Comparison of ENCODE assay signal across 8 cellular contexts in the genomic region with DNA sequence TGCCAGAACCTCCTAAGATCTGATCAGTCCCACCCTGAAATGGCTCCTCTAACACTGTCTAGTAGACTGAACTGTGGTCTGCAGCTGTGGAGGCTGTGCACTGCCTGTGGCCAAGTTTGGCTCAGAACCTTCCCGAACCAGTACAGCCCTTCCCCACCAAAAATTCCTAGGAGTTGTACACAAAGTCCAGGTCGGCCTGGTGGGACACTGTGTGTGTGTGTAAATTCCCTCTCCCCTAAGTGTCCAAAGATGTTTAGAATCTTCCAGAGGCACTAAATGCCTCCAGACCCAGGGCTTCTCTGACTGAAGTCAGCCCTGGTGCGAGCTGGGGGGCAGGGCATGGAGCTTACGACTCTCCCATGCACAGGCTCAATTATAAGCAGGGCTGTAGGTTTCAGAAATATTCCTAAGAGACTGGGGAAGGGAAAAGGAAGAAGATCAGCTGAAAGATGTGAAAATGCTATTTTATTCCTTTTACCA.
A peak's percentile ranks its signal among the peaks of the same experiment; 100 is the strongest.
DNase-seq lines count a peak whose midpoint lies in the region; ATAC-seq and TF ChIP-seq lines count a peak whose summit lies in the region.

No MANE protein-coding gene starts in this region.

- H3K36me3 Mint-ChIP-seq in naive B cell: peaks cover 0 to 4% of the 10 kb centered on the region in 2 donors

- H3K4me1 ChIP-seq in heart right ventricle: peaks cover 13 to 74% (median 52%) of the 10 kb centered on the region in 9 donors
- peaks cover 40% of the 10 kb centered on the region for H3K4me1 ChIP-seq in body of pancreas
- peaks cover 0 to 3% of the 10 kb centered on the region in 2 donors for H3K4me1 ChIP-seq in aorta (ENCODE audit: control insufficient read depth in 1 of 2, insufficient read depth in 2 of 2, low read length in 2 of 2)

- peaks cover 0 to 43% (median 10%) of the 10 kb centered on the region in 7 donors for H3K9me3 Mint-ChIP-seq in naive B cell

- H3K4me1 Mint-ChIP-seq in naive B cell: peaks cover 47 to 76% (median 66%) of the 10 kb centered on the region in 3 donors

- H3K27me3 ChIP-seq in heart right ventricle: no peaks in the 10 kb centered on the region
- H3K27me3 ChIP-seq in body of pancreas: no peaks in the 10 kb centered on the region
- H3K27me3 ChIP-seq in aorta (ENCODE audit: control insufficient read depth in 1 of 2, insufficient read depth in 2 of 2, low read length in 1 of 2): no peaks in the 10 kb centered on the region

- intact Hi-C loops in heart right ventricle (cut with DNase I) (loop anchor here in 5 of 10 donors (2.0 to 10.0 kb wide), 8 partner anchors 108 to 736 kb away; a partner anchor contains a TSS), left cardiac atrium (cut with DNase I) (loop anchor here in 1 of 2 donors (2.0 kb wide), 1 partner anchor 106 kb away; a partner anchor contains a TSS), body of pancreas (cut with DNase I) (no loop called here), aorta (cut with DNase I) (loop anchor here (5.0 kb wide), 3 partner anchors 109 to 159 kb away; a partner anchor contains a TSS)

- peak in 2 of 8 donors; percentile 0 to 5 for ATAC-seq in heart right ventricle
- ATAC-seq in left cardiac atrium: no peak
- ATAC-seq in body of pancreas: no peak
- ATAC-seq in naive B cell (ENCODE audit: low read depth in 2 of 2): no peak
- ATAC-seq in aorta (ENCODE audit: low FRiP score): no peak
- no peak for ATAC-seq in GM18520 (IDR thresholded peaks at IDR 0.05; ENCODE audit: unreplicated experiment)

- H3K36me3 ChIP-seq in heart right ventricle: no peaks in the 10 kb centered on the region
- H3K36me3 ChIP-seq in body of pancreas (replicated peaks in 1 of 2; ENCODE audit: insufficient read depth in 1 of 2, low read depth in 2 of 2): no peaks in the 10 kb centered on the region
- no peaks in the 10 kb centered on the region for H3K36me3 ChIP-seq in aorta (ENCODE audit: control insufficient read depth in 1 of 2, insufficient read depth in 2 of 2, low read length in 1 of 2)

- H3K9me3 ChIP-seq in heart right ventricle: peaks cover 0 to 12% (median 0%) of the 10 kb centered on the region in 11 donors
- no peaks in the 10 kb centered on the region for H3K9me3 ChIP-seq in body of pancreas
- H3K9me3 ChIP-seq in aorta (ENCODE audit: control insufficient read depth, low read length): no peaks in the 10 kb centered on the region

- DNase-seq in heart right ventricle (no peak), left cardiac atrium (no peak), body of pancreas (peak in 3 of 4 donors; percentile 19 to 28 (median 25)), naive B cell (no peak), aorta (no peak), T1000 (lab: John Stamatoyannopoulos, UW) (no peak), activated gamma-delta T cell (lab: John Stamatoyannopoulos, UW) (no peak)

- 50 to 58% methylated on average over 4 of the region's 4 CpGs for WGBS in heart right ventricle, 2 donors
- WGBS in body of pancreas, 2 donors: 52% methylated on average over 4 of the region's 4 CpGs
- WGBS in aorta, 2 donors: 34 to 35% methylated on average over 4 of the region's 4 CpGs

- TF ChIP-seq POLR2A in body of pancreas (IDR thresholded peaks at IDR 0.05): no peak

- no peaks in the 10 kb centered on the region for H3K27me3 Mint-ChIP-seq in naive B cell

- H3K27ac ChIP-seq in heart right ventricle (peak overlapping the region; percentile 83 to 96 (median 92)), body of pancreas (peak overlapping the region; percentile 80 to 95 (median 89)), aorta (ENCODE audit: low read depth in 1 of 2, low read length in 2 of 2) (peak overlapping the region; percentile 71 to 85)

- TF ChIP-seq CTCF in heart right ventricle (IDR thresholded peaks at IDR 0.05) (no peak), body of pancreas (IDR thresholded peaks at IDR 0.05) (no peak)

- H3K4me3 ChIP-seq in heart right ventricle (peak overlapping the region in 1 of 10 donors; percentile 12), body of pancreas (no peak overlapping the region), aorta (ENCODE audit: low read length in 2 of 2) (no peak overlapping the region)

- H3K27ac Mint-ChIP-seq in naive B cell: peak overlapping the region; percentile 65 to 98 (median 96)

- peak overlapping the region in 4 of 8 donors; percentile 67 to 83 (median 72) for H3K4me3 Mint-ChIP-seq in naive B cell

Comparison
In these comparisons a context has a peak if more than half of its experiments do, and no peak if none do; other contexts are left out.
1. DNase-seq: peak in body of pancreas (3 of 4); none in heart right ventricle (0 of 2), left cardiac atrium (single experiment), naive B cell (single experiment), aorta (0 of 2), T1000 (single experiment) and activated gamma-delta T cell (single experiment).
2. Peak in every context shown above with its lines, with median percentiles within 50 percentile points of each other: H3K27ac ChIP-seq.